In the genomic region with DNA sequence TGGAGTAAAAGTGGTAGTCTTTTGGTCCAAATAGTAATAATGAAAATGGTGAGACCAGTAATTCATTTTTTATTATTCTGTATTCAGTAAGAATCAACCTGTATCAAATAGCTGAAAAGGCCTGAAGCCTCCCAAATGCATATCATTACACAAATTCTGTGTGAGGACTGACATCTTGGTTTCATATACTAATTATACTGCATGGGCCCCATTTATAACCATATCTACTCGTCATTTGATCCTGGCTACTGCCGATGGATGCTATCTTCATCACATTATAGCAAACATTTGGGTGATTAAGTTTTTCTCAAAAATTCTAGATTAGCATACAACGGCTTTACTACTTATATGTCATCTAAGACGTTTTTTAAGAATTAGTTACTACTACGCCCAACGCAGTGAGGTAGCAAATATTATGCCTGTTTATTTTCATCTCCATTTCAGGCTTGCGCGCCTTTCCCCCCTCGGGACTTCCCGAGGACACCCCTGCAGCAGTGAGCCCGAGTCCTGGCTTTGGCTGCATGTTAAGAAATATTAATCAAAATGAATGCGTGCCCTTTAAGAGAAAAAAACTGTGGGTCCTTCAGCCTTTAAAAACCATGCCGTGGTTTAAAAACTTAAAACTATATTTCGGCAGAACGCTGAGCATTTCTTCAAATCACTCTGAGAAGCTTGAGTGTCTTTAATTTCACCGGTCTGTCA, we compare ENCODE assay signal across 8 cellular contexts. TPM values are rescaled to one million over a fixed set of nuclear protein-coding genes. Genes with fewer than 3 reads are reported as not detected.
DNase-seq lines count a peak whose midpoint lies in the region; ATAC-seq and TF ChIP-seq lines count a peak whose summit lies in the region.

No MANE protein-coding gene starts in this region.

- H3K4me2 ChIP-seq in OCI-LY3 (ENCODE audit: low read length) (peak overlapping the region; percentile 80), hepatocyte (peak overlapping the region; percentile 85)

- H3K79me2 ChIP-seq in OCI-LY3 (ENCODE audit: low read length), result peaks cover 29% of the 10 kb centered on the region
- peaks cover 33% of the 10 kb centered on the region for H3K79me2 ChIP-seq in hepatocyte

- intact Hi-C loops in adrenal gland (cut with DNase I), result loop anchor here in 1 of 2 donors (10.0 kb wide), 1 partner anchor 384 kb away; no protein-coding TSS in a partner anchor

- no peaks in the 10 kb centered on the region for H3K9me3 ChIP-seq in OCI-LY3 (ENCODE audit: insufficient read depth, low read length)
- H3K9me3 ChIP-seq in adrenal gland (replicated peaks in 1 of 3), result peaks cover 0 to 5% (median 0%) of the 10 kb centered on the region in 3 donors
- H3K9me3 ChIP-seq in hepatocyte (ENCODE audit: low read depth), result no peaks in the 10 kb centered on the region

- H2AFZ ChIP-seq in OCI-LY3 (ENCODE audit: low read depth, low read length) (peak overlapping the region; percentile 55), hepatocyte (peak overlapping the region; percentile 79)

- TF ChIP-seq CTCF in OCI-LY3 (IDR thresholded peaks at IDR 0.05; ENCODE audit: low read depth, low read length), result no peak
- TF ChIP-seq CTCF in adrenal gland (IDR thresholded peaks at IDR 0.05), result no peak
- TF ChIP-seq CTCF in hepatocyte (IDR thresholded peaks at IDR 0.05; ENCODE audit: poor library complexity), result no peak

- H3K36me3 ChIP-seq in OCI-LY3 (replicated peaks; ENCODE audit: low read depth, low read length), result peaks cover 7% of the 10 kb centered on the region
- H3K36me3 ChIP-seq in adrenal gland (replicated peaks in 1 of 2), result no peaks in the 10 kb centered on the region
- no peaks in the 10 kb centered on the region for H3K36me3 ChIP-seq in hepatocyte (replicated peaks; ENCODE audit: insufficient read depth, low read depth)

- peak overlapping the region; percentile 91 for H3K9ac ChIP-seq in OCI-LY3 (ENCODE audit: low read length)

- H3K4me1 ChIP-seq in OCI-LY3 (ENCODE audit: low read length) (peaks cover 27% of the 10 kb centered on the region), adrenal gland (replicated peaks in 1 of 2) (peaks cover 4 to 16% of the 10 kb centered on the region in 2 donors), hepatocyte (ENCODE audit: insufficient read depth) (peaks cover 16% of the 10 kb centered on the region)

- TF ChIP-seq POLR2A in adrenal gland (IDR thresholded peaks at IDR 0.05), result no peak

- H3K27ac ChIP-seq in OCI-LY3 (ENCODE audit: low read length) (peak overlapping the region; percentile 80), adrenal gland (peak overlapping the region; percentile 28 to 98 (median 97)), hepatocyte (peak overlapping the region; percentile 96)

- no peaks in the 10 kb centered on the region for H3K9me2 ChIP-seq in hepatocyte (replicated peaks; ENCODE audit: insufficient read depth)

- ATAC-seq in GM19328 (IDR thresholded peaks at IDR 0.05; ENCODE audit: unreplicated experiment), result no peak

- WGBS in adrenal gland, 4 donors, result 4 to 10% (median 6%) methylated on average over 16 of the region's 16 CpGs
- WGBS in hepatocyte (ENCODE audit: low lambda C conversion rate, missing lambda C conversion rate), result 17% methylated on average over 16 of the region's 16 CpGs

- peak overlapping the region; percentile 81 for H3K4me3 ChIP-seq in OCI-LY3 (ENCODE audit: low read length)
- H3K4me3 ChIP-seq in adrenal gland, result peak overlapping the region; percentile 46 to 88 (median 68)
- H3K4me3 ChIP-seq in hepatocyte, result peak overlapping the region; percentile 72
- peak overlapping the region; percentile 93 for H3K4me3 ChIP-seq in skeletal muscle cell (ENCODE audit: low read depth, low read length)

- no peaks in the 10 kb centered on the region for H4K20me1 ChIP-seq in OCI-LY3 (ENCODE audit: insufficient read depth, low read length)
- no peaks in the 10 kb centered on the region for H4K20me1 ChIP-seq in hepatocyte (ENCODE audit: insufficient read depth, poor library complexity, severe bottlenecking)

- H3K27me3 ChIP-seq in OCI-LY3 (ENCODE audit: low read depth, low read length), result no peaks in the 10 kb centered on the region
- H3K27me3 ChIP-seq in adrenal gland, result no peaks in the 10 kb centered on the region
- H3K27me3 ChIP-seq in hepatocyte, result no peaks in the 10 kb centered on the region

- DNase-seq in DMS153 treated with DMSO at 0.1 percent for 48 hours (lab: John Stamatoyannopoulos, UW; ENCODE audit: unreplicated experiment) (peak; percentile 3), DMS153 (lab: John Stamatoyannopoulos, UW) (no peak), adrenal gland (peak in 4 of 7 donors; percentile 13 to 28 (median 18)), hepatocyte (ENCODE audit: low spot score) (peak; percentile 15), skeletal muscle cell (ENCODE audit: low read depth) (no peak), retina (no peak)

RNA-seq across cellular contexts. Expression of a gene that starts 0.8 kb away (rescaled TPM):
- 10 to 100 TPM in 4 of 8 donors, 1 to 10 TPM in 4; 4.8 to 19.3 (median 9.6) TPM for total RNA-seq in adrenal gland
- polyA plus RNA-seq in adrenal gland, result 10 to 100 TPM; 19.0 to 19.9 (median 19.3) TPM
- 13.4 and 15.3 TPM in 2 replicates for total RNA-seq in hepatocyte
- polyA plus RNA-seq in hepatocyte, result 8.0 and 11.1 TPM in 2 replicates

Comparison
In these comparisons a context has a peak if more than half of its experiments do, and no peak if none do; other contexts are left out.
1. DNase-seq: peak in DMS153 treated with DMSO at 0.1 percent for 48 hours (single experiment), adrenal gland (4 of 7) and hepatocyte (single experiment); none in DMS153 (single experiment), skeletal muscle cell (single experiment) and retina (single experiment).
2. Peak in every context shown above with its lines, with median percentiles within 50 percentile points of each other: H3K27ac ChIP-seq and H3K4me3 ChIP-seq.